23 cellular contexts compared by ENCODE assay signal in the genomic region with DNA sequence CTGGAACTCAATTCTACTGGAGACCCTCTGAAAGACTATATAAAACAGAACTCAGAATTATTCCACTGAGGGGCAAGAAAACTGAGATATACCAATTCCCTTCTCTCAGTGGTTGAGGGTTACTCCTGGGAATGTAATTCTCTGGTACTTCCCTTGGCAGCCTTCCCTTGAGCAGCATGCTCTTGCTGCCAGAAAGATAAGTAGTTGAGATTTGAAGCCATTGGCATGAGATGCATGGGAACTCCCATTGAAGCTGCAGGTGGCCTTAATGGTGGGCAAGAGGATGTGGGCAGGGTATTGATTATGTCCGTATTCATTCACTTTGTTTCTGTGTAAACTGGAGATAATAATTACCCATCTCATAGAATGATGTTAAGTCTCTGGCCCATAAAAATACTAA. TPM values are rescaled to one million over a fixed set of nuclear protein-coding genes. Genes with fewer than 3 reads are reported as not detected.
"Had no signal": no experiment of that assay in that cellular context is flagged by ENCODE, and none has a peak within 500 bp of the region (broad histone marks: within the 10 kb centered on the region; RNA-seq: fewer than 3 reads in every experiment).

No MANE protein-coding gene starts in this region.

- H3K27me3 ChIP-seq: breast epithelium, gastroesophageal sphincter, heart left ventricle, sigmoid colon, testis had no signal

- H3K4me1 ChIP-seq: breast epithelium, gastroesophageal sphincter, heart left ventricle, sigmoid colon, testis had no signal

- H3K36me3 ChIP-seq: breast epithelium, gastroesophageal sphincter, heart left ventricle, sigmoid colon had no signal

- H3K9me3 ChIP-seq: breast epithelium, gastroesophageal sphincter, heart left ventricle, sigmoid colon, testis had no signal

- H3K27ac ChIP-seq: breast epithelium, gastroesophageal sphincter, heart left ventricle, sigmoid colon, testis had no signal

- ATAC-seq: activated naive CD8-positive, alpha-beta T cell treated with anti-CD3 and anti-CD28 coated beads, Interleukin-2, amount 50 U/mL, for 24 hours; activated T-cell treated with anti-CD3 and anti-CD28 coated beads, Interleukin-2, amount 50 U/mL, for 4 hours; gastroesophageal sphincter; left lobe of liver; stimulated activated memory B cell treated with anti-CD40 and anti-IgM and Interleukin-4, amounts not matched to agents 10 μg/mL and 1 μg/mL and 100 μg/mL, for 72 hours had no signal

- DNase-seq: activated CD4-positive, alpha-beta T cell treated with anti-CD3 and anti-CD28 coated beads for 48 hours; activated CD4-positive, CD25-positive, alpha-beta regulatory T cell; activated CD8-positive, alpha-beta memory T cell treated with anti-CD3 and anti-CD28 coated beads, Interleukin-2, amount 50 U/mL, for 4 hours; activated naive CD4-positive, alpha-beta T cell treated with anti-CD3 and anti-CD28 coated beads for 36 hours; activated naive CD8-positive, alpha-beta T cell treated with anti-CD3 and anti-CD28 coated beads, Interleukin-2, amount 50 U/mL, for 24 hours; activated T-cell treated with anti-CD3 and anti-CD28 coated beads, Interleukin-2, amount 50 U/mL, for 4 hours; anterior cingulate cortex; cerebellar nuclear complex; cortex of kidney; effector CD4-positive, alpha-beta T cell; heart left ventricle; kidney; midbrain; posterior cingulate gyrus; sigmoid colon; stimulated activated CD4-positive, alpha-beta T cell treated with anti-CD3 and anti-CD28 coated beads, Interleukin-4, amount 100 ng/mL, for 4 hours; T1000; testis had no signal

- H3K4me3 ChIP-seq: breast epithelium, gastroesophageal sphincter, heart left ventricle, sigmoid colon, testis had no signal

RNA-seq across cellular contexts. Expression of gene C1orf185, which starts 28.6 kb away (rescaled TPM):
- total RNA-seq: activated naive CD4-positive, alpha-beta T cell treated with anti-CD3 and anti-CD28 coated beads for 36 hours; activated T-cell treated with anti-CD3 and anti-CD28 coated beads, Interleukin-2, amount 50 U/mL, for 4 hours; breast epithelium; gastroesophageal sphincter; heart left ventricle; kidney; left lobe of liver; lung microvascular endothelial cell; sigmoid colon had no signal
